In genomic region chr4:120105472-120105871, GRCh38 we compare ENCODE assay signal across 18 cellular contexts. TPM values are rescaled to one million over a fixed set of nuclear protein-coding genes. Genes with fewer than 3 reads are reported as not detected.
DNase-seq lines count a peak whose midpoint lies in the region; ATAC-seq and TF ChIP-seq lines count a peak whose summit lies in the region.
"Had no signal": no experiment of that assay in that cellular context is flagged by ENCODE, and none has a peak within 500 bp of the region (broad histone marks: within the 10 kb centered on the region; RNA-seq: fewer than 3 reads in every experiment).

No MANE protein-coding gene starts in this region.

- DNase-seq in GM13976 (ENCODE audit: low spot score) (peak; percentile 9), SKM-1 (lab: John Stamatoyannopoulos, UW; ENCODE audit: unreplicated experiment) (no peak), MM.1S (no peak), cardiac septum (ENCODE audit: low spot score) (no peak), NCI-H128 (lab: John Stamatoyannopoulos, UW; ENCODE audit: unreplicated experiment) (no peak)
- DNase-seq: activated T-cell treated with anti-CD3 and anti-CD28 coated beads, Interleukin-2, amount 50 U/mL, for 4 hours; amniotic stem cell; cortex of kidney; HFFc6; KG1; NCI-H187 treated with DMSO at 0.1 percent for 48 hours; NK-92 treated with Interleukin-12 subunit alpha and Interleukin-12 subunit beta, amount 100 ng/mL, for 24 hours; nucleus accumbens; SIG-M5; uterus had no signal

- no peaks in the 10 kb centered on the region for H3K36me3 ChIP-seq in MM.1S (replicated peaks; ENCODE audit: insufficient read depth, low read length)
- H3K36me3 ChIP-seq: uterus had no signal

- TF ChIP-seq CTCF in GM13976 (IDR thresholded peaks at IDR 0.05; ENCODE audit: borderline replicate concordance, control extremely low read depth, extremely low read depth, insufficient read depth, missing control alignments) = no peak
- TF ChIP-seq CTCF in MM.1S (IDR thresholded peaks at IDR 0.05; ENCODE audit: low read length) = no peak

- no peaks in the 10 kb centered on the region for H4K20me1 ChIP-seq in MM.1S (ENCODE audit: insufficient read depth, low read length)

- peak; percentile 94 for ATAC-seq in GM19395 (IDR thresholded peaks at IDR 0.05; ENCODE audit: unreplicated experiment)
- peak; percentile 96 for ATAC-seq in HG02678 (IDR thresholded peaks at IDR 0.05; ENCODE audit: unreplicated experiment)
- peak; percentile 76 for ATAC-seq in HG03280 (IDR thresholded peaks at IDR 0.05; ENCODE audit: unreplicated experiment)
- ATAC-seq: activated T-cell treated with anti-CD3 and anti-CD28 coated beads, Interleukin-2, amount 50 U/mL, for 4 hours had no signal

- H3F3A ChIP-seq in MM.1S (ENCODE audit: insufficient read depth, low read length) = no peaks in the 10 kb centered on the region

- H3K9ac ChIP-seq in MM.1S (ENCODE audit: low read length) = no peak overlapping the region

- no peak overlapping the region for H3K4me3 ChIP-seq in MM.1S (ENCODE audit: low read length)
- H3K4me3 ChIP-seq: uterus had no signal

- in situ Hi-C loops in GM13976 (cut with MboI; ENCODE audit: low sequenced_read_pairs, unreplicated experiment) = no loop called here

- no peak overlapping the region for H2AFZ ChIP-seq in MM.1S (ENCODE audit: low read length)

- H3K9me3 ChIP-seq in MM.1S (replicated peaks; ENCODE audit: insufficient read depth, low read length) = no peaks in the 10 kb centered on the region
- H3K9me3 ChIP-seq: uterus had no signal

- intact Hi-C loops in cardiac septum (cut with DNase I) = no loop called here

- H3K79me2 ChIP-seq in MM.1S (ENCODE audit: low read length) = no peaks in the 10 kb centered on the region

- no peaks in the 10 kb centered on the region for H3K9me2 ChIP-seq in MM.1S (replicated peaks; ENCODE audit: insufficient read depth, low read length)

- H3K4me2 ChIP-seq in MM.1S (ENCODE audit: low read depth, low read length) = no peak overlapping the region

- H3K27ac ChIP-seq in MM.1S (ENCODE audit: low read length) = no peak overlapping the region
- H3K27ac ChIP-seq: uterus had no signal

- H3K4me1 ChIP-seq in MM.1S (ENCODE audit: low read length) = no peaks in the 10 kb centered on the region
- H3K4me1 ChIP-seq: uterus had no signal

- H3K27me3 ChIP-seq in MM.1S (replicated peaks; ENCODE audit: insufficient read depth, low read length) = no peaks in the 10 kb centered on the region
- H3K27me3 ChIP-seq: uterus had no signal

RNA-seq across cellular contexts. Expression of gene MAD2L1, which starts 38.8 kb away (rescaled TPM):
- total RNA-seq in cardiac septum = 1.9 TPM
